In the genomic region with DNA sequence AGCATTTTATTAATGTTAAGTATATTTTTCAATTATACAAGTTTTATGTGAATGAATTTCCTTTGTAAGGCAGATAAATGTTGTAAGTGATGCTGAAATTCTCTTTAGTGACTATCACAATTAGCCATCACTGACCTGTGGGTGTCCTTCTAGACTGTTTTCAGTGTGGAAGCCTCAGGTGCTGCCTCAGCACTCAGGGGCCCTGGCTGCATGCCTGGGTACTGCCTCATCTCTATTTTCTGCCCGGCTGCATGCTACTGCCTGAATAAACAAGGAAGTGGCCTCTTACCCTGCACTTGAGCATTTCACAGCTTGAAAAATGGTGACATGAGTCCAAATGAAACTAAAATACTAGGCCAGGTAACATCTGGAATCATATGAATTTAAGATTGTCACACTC, we compare ENCODE assay signal across 11 cellular contexts.
DNase-seq lines count a peak whose midpoint lies in the region; ATAC-seq, FAIRE-seq and TF ChIP-seq lines count a peak whose summit lies in the region.
"Had no signal": no experiment of that assay in that cellular context is flagged by ENCODE, and none has a peak within 500 bp of the region (broad histone marks: within the 10 kb centered on the region; RNA-seq: fewer than 3 reads in every experiment).

No MANE protein-coding gene starts in this region.

- no peaks in the 10 kb centered on the region for H3K36me3 ChIP-seq in bronchial epithelial cell (ENCODE audit: control insufficient read depth, insufficient read depth, low read length)
- H3K36me3 ChIP-seq: SJCRH30 had no signal

- DNase-seq in DMS79 treated with DMSO at 0.1 percent for 48 hours (lab: John Stamatoyannopoulos, UW): peak; percentile 84
- peak; percentile 66 to 85 for DNase-seq in NCI-H2081 (lab: John Stamatoyannopoulos, UW)
- DNase-seq in bronchial epithelial cell (ENCODE audit: low read depth): peak; percentile 55
- peak; percentile 77 for DNase-seq in medulla oblongata (ENCODE audit: extremely low spot score)
- DNase-seq in stimulated activated CD4-positive, alpha-beta T cell treated with anti-CD3 and anti-CD28 coated beads, Interleukin-4, amount 100 ng/mL, for 1 hour: no peak
- no peak for DNase-seq in GOT3 (lab: John Stamatoyannopoulos, UW)
- no peak for DNase-seq in SW 1271 (lab: John Stamatoyannopoulos, UW)
- DNase-seq: cortex of kidney, SJCRH30 had no signal

- ATAC-seq in HG02798 (IDR thresholded peaks at IDR 0.05; ENCODE audit: poor library complexity, unreplicated experiment): no peak

- TF ChIP-seq CTCF in bronchial epithelial cell (IDR thresholded peaks at IDR 0.05; ENCODE audit: insufficient read depth, low read length, severe bottlenecking): no peak

- FAIRE-seq in bronchial epithelial cell (lab: Jason Lieb, UNC): no peak

- no peak overlapping the region for H3K4me3 ChIP-seq in bronchial epithelial cell (ENCODE audit: low read depth, low read length)
- H3K4me3 ChIP-seq: SJCRH30, skin epidermis had no signal

- no peaks in the 10 kb centered on the region for H3K27me3 ChIP-seq in bronchial epithelial cell (ENCODE audit: control insufficient read depth, insufficient read depth, low read length)
- H3K27me3 ChIP-seq: SJCRH30 had no signal

Comparison
In these comparisons a context has a peak if more than half of its experiments do, and no peak if none do; other contexts are left out.
1. DNase-seq: peak in DMS79 treated with DMSO at 0.1 percent for 48 hours (single experiment), NCI-H2081 (2 of 2), bronchial epithelial cell (single experiment) and medulla oblongata (single experiment); none in stimulated activated CD4-positive, alpha-beta T cell treated with anti-CD3 and anti-CD28 coated beads, Interleukin-4, amount 100 ng/mL, for 1 hour (single experiment), GOT3 (single experiment) and SW 1271 (0 of 2).